In genomic region chr15:55588818-55589122, GRCh38 we compare ENCODE assay signal across 8 cellular contexts. TPM values are rescaled to one million over a fixed set of nuclear protein-coding genes. Genes with fewer than 3 reads are reported as not detected.
A peak's percentile ranks its signal among the peaks of the same experiment; 100 is the strongest.
DNase-seq lines count a peak whose midpoint lies in the region; TF ChIP-seq lines count a peak whose summit lies in the region.

No MANE protein-coding gene starts in this region.

- H3K4me2 ChIP-seq in MM.1S (ENCODE audit: low read depth, low read length) (peak overlapping the region; percentile 81; the same call in 1 of the 2 replicates), neural cell (ENCODE audit: low read length) (no peak overlapping the region)

- H3K27me3 ChIP-seq in AG04450 (ENCODE audit: control insufficient read depth, insufficient read depth, low read length) (no peaks in the 10 kb centered on the region), MM.1S (replicated peaks; ENCODE audit: insufficient read depth, low read length) (no peaks in the 10 kb centered on the region), endodermal cell (ENCODE audit: control insufficient read depth, insufficient read depth, low read length, poor library complexity, severe bottlenecking) (peaks cover 61% of the 10 kb centered on the region), neural cell (ENCODE audit: insufficient read depth, low read depth, low read length) (no peaks in the 10 kb centered on the region)

- H3K9me2 ChIP-seq in MM.1S (replicated peaks; ENCODE audit: insufficient read depth, low read length) (no peaks in the 10 kb centered on the region), neural cell (ENCODE audit: insufficient read depth, low read length) (no peaks in the 10 kb centered on the region)

- no peak for DNase-seq in AG04450 (ENCODE audit: low read depth, low spot score)
- no peak for DNase-seq in MM.1S
- DNase-seq in endodermal cell, result no peak
- DNase-seq in activated gamma-delta T cell (lab: John Stamatoyannopoulos, UW), result no peak
- DNase-seq in GDM1 (lab: John Stamatoyannopoulos, UW), result no peak
- DNase-seq in NCI-H2107 (lab: John Stamatoyannopoulos, UW), result no peak
- DNase-seq in dedifferentiated amniotic fluid mesenchymal stem cell (ENCODE audit: extremely low spot score), result no peak

- H3K9ac ChIP-seq in MM.1S (ENCODE audit: low read length), result no peak overlapping the region
- no peak overlapping the region for H3K9ac ChIP-seq in endodermal cell (ENCODE audit: extremely low read depth, low read length, poor library complexity, severe bottlenecking)
- H3K9ac ChIP-seq in neural cell (ENCODE audit: low read length), result peak overlapping the region; percentile 86

- CTCF ChIA-PET in AG04450 (lab: Charles Lee), result interaction anchor here (0.6 to 1.2 kb wide), 7 partner anchors 29 to 338 kb away, joined by 3 to 6 read pairs (median 3); no protein-coding TSS in a partner anchor

- H4K20me1 ChIP-seq in MM.1S (ENCODE audit: insufficient read depth, low read length) (no peaks in the 10 kb centered on the region), neural cell (ENCODE audit: insufficient read depth) (no peaks in the 10 kb centered on the region)

- H3K27ac Mint-ChIP-seq in endodermal cell, result no peak overlapping the region

- H3K36me3 Mint-ChIP-seq in endodermal cell (ENCODE audit: low read depth), result no peaks in the 10 kb centered on the region

- TF ChIP-seq EP300 in neural cell (conservative IDR thresholded peaks at IDR 0.05; ENCODE audit: poor library complexity, severe bottlenecking), result no peak

- WGBS in endodermal cell (ENCODE audit: insufficient coverage in 1 of 2, insufficient read length in 1 of 2), 2 experiments, result 9 to 13% methylated on average over 19 of the region's 19 CpGs

- peaks cover 50% of the 10 kb centered on the region for H3K27me3 Mint-ChIP-seq in endodermal cell (ENCODE audit: insufficient read depth)

- no peaks in the 10 kb centered on the region for H3K79me2 ChIP-seq in MM.1S (ENCODE audit: low read length)
- peaks cover 33% of the 10 kb centered on the region for H3K79me2 ChIP-seq in neural cell (replicated peaks; ENCODE audit: insufficient read depth, low read length)

- no peak for TF ChIP-seq CTCF in AG04450 (IDR thresholded peaks at IDR 0.05; ENCODE audit: low read depth, low read length)
- TF ChIP-seq CTCF in MM.1S (IDR thresholded peaks at IDR 0.05; ENCODE audit: low read length), result no peak
- no peak for TF ChIP-seq CTCF in endodermal cell (conservative IDR thresholded peaks at IDR 0.05)
- no peak for TF ChIP-seq CTCF in neural cell (IDR thresholded peaks at IDR 0.05; ENCODE audit: poor library complexity, severe bottlenecking)

- H3F3A ChIP-seq in MM.1S (ENCODE audit: insufficient read depth, low read length), result no peaks in the 10 kb centered on the region
- H3F3A ChIP-seq in neural cell (ENCODE audit: insufficient read depth, low read length, poor library complexity, severe bottlenecking), result no peaks in the 10 kb centered on the region

- H2AFZ ChIP-seq in MM.1S (ENCODE audit: low read length) (peak overlapping the region; percentile 91), neural cell (ENCODE audit: low read depth, low read length) (peak overlapping the region; percentile 42)

- H3K4me1 ChIP-seq in MM.1S (ENCODE audit: low read length), result no peaks in the 10 kb centered on the region
- no peaks in the 10 kb centered on the region for H3K4me1 ChIP-seq in endodermal cell (ENCODE audit: control insufficient read depth, insufficient read depth, low read length)

- TF ChIP-seq RAD21 in neural cell (conservative IDR thresholded peaks at IDR 0.05), result no peak

- H3K27ac ChIP-seq in AG04450 (ENCODE audit: low read depth, low read length) (peak overlapping the region; percentile 83), MM.1S (ENCODE audit: low read length) (no peak overlapping the region), endodermal cell (ENCODE audit: low read depth, low read length) (peak overlapping the region; percentile 73), neural cell (ENCODE audit: low read length) (peak overlapping the region; percentile 80)

- no peaks in the 10 kb centered on the region for H3K4me1 Mint-ChIP-seq in endodermal cell

- H3K9me3 ChIP-seq in AG04450 (ENCODE audit: control insufficient read depth, insufficient read depth, low read length) (no peaks in the 10 kb centered on the region; the same call in 1 of the 2 replicates), MM.1S (replicated peaks; ENCODE audit: insufficient read depth, low read length) (no peaks in the 10 kb centered on the region), endodermal cell (ENCODE audit: control insufficient read depth, low read length) (peaks cover 8% of the 10 kb centered on the region), neural cell (ENCODE audit: low read length) (no peaks in the 10 kb centered on the region)

- H3K4me3 ChIP-seq in AG04450 (ENCODE audit: low read depth, low read length) (peak overlapping the region; percentile 68), MM.1S (ENCODE audit: low read length) (peak overlapping the region; percentile 56; the same call in 1 of the 2 replicates), endodermal cell (ENCODE audit: low read length) (peak overlapping the region; percentile 80), neural cell (ENCODE audit: low read length) (peak overlapping the region; percentile 74)

- POLR2A ChIA-PET in AG04450 (lab: Yijun Ruan, JAX), result no interaction called here

- H3K4me3 Mint-ChIP-seq in endodermal cell, result no peak overlapping the region

- H3K9me3 Mint-ChIP-seq in endodermal cell, result peaks cover 7% of the 10 kb centered on the region

- no peaks in the 10 kb centered on the region for H3K36me3 ChIP-seq in MM.1S (replicated peaks; ENCODE audit: insufficient read depth, low read length)
- H3K36me3 ChIP-seq in endodermal cell (ENCODE audit: control insufficient read depth, insufficient read depth, low read length), result no peaks in the 10 kb centered on the region
- H3K36me3 ChIP-seq in neural cell (ENCODE audit: insufficient read depth, low read length), result no peaks in the 10 kb centered on the region

TF ChIP-seq in neural cell, 6 proteins besides CTCF, POLR2A, EP300 and RAD21:
- TF ChIP-seq MXI1 (conservative IDR thresholded peaks at IDR 0.05; ENCODE audit: poor library complexity, severe bottlenecking) (no peak), EZH2 (IDR thresholded peaks at IDR 0.05; ENCODE audit: borderline replicate concordance, insufficient read depth, low read length, poor library complexity, severe bottlenecking) (no peak), POLR2AphosphoS5 (IDR thresholded peaks at IDR 0.05) (no peak), REST (IDR thresholded peaks at IDR 0.05; ENCODE audit: borderline replicate concordance) (no peak), TAF1 (IDR thresholded peaks at IDR 0.05; ENCODE audit: low read depth) (no peak), SMC3 (conservative IDR thresholded peaks at IDR 0.05; ENCODE audit: poor library complexity) (no peak)

RNA-seq across cellular contexts. Expression of gene PYGO1, which starts 0.6 kb away (rescaled TPM):
- polyA plus RNA-seq in AG04450 (2011; rRNA removed) (7.7 and 10.7 TPM in 2 replicates), neural cell (25.0 and 27.6 TPM in 2 replicates)
- 7.5 and 13.3 TPM in 2 replicates for polyA minus RNA-seq in AG04450 (2011; rRNA and poly(A)+ RNA removed)
- total RNA-seq in endodermal cell, result 1 to 10 TPM; 2.0 to 2.5 TPM
- 14.1 TPM for polyA plus RNA-seq in endodermal cell (2013, experiment 1 of 2)
- polyA plus RNA-seq in endodermal cell (2013, experiment 2 of 2), result 15.1 TPM
- 47.2 and 63.2 TPM in 2 replicates for polyA minus RNA-seq in neural cell
